1 cellular context compared by ENCODE assay signal in the genomic region with DNA sequence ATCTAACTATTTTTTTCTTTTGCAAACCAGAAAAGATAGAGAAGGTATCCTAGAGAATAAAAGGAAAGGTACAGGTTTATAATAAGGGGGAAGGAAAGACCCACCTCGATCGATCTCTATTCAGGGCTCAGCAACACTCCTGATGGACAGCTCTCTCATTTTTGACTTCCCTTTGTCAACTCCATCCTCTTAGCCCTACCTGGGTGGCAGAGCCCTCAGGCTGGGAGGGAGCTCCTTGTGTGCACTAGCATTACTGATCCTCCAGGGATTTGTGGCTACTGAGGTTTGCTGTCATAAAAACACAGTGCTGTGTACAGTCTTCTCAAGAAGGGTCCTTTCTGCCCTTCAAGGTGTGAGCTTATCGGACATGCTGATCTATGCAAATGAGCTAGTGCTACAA.
TF ChIP-seq lines count a peak whose summit lies in the region.

No MANE protein-coding gene starts in this region.

TF ChIP-seq in GM23338, 12 proteins besides CTCF, POLR2A, EP300 and RAD21 (continued from another document):
- TF ChIP-seq, protein P1, sequence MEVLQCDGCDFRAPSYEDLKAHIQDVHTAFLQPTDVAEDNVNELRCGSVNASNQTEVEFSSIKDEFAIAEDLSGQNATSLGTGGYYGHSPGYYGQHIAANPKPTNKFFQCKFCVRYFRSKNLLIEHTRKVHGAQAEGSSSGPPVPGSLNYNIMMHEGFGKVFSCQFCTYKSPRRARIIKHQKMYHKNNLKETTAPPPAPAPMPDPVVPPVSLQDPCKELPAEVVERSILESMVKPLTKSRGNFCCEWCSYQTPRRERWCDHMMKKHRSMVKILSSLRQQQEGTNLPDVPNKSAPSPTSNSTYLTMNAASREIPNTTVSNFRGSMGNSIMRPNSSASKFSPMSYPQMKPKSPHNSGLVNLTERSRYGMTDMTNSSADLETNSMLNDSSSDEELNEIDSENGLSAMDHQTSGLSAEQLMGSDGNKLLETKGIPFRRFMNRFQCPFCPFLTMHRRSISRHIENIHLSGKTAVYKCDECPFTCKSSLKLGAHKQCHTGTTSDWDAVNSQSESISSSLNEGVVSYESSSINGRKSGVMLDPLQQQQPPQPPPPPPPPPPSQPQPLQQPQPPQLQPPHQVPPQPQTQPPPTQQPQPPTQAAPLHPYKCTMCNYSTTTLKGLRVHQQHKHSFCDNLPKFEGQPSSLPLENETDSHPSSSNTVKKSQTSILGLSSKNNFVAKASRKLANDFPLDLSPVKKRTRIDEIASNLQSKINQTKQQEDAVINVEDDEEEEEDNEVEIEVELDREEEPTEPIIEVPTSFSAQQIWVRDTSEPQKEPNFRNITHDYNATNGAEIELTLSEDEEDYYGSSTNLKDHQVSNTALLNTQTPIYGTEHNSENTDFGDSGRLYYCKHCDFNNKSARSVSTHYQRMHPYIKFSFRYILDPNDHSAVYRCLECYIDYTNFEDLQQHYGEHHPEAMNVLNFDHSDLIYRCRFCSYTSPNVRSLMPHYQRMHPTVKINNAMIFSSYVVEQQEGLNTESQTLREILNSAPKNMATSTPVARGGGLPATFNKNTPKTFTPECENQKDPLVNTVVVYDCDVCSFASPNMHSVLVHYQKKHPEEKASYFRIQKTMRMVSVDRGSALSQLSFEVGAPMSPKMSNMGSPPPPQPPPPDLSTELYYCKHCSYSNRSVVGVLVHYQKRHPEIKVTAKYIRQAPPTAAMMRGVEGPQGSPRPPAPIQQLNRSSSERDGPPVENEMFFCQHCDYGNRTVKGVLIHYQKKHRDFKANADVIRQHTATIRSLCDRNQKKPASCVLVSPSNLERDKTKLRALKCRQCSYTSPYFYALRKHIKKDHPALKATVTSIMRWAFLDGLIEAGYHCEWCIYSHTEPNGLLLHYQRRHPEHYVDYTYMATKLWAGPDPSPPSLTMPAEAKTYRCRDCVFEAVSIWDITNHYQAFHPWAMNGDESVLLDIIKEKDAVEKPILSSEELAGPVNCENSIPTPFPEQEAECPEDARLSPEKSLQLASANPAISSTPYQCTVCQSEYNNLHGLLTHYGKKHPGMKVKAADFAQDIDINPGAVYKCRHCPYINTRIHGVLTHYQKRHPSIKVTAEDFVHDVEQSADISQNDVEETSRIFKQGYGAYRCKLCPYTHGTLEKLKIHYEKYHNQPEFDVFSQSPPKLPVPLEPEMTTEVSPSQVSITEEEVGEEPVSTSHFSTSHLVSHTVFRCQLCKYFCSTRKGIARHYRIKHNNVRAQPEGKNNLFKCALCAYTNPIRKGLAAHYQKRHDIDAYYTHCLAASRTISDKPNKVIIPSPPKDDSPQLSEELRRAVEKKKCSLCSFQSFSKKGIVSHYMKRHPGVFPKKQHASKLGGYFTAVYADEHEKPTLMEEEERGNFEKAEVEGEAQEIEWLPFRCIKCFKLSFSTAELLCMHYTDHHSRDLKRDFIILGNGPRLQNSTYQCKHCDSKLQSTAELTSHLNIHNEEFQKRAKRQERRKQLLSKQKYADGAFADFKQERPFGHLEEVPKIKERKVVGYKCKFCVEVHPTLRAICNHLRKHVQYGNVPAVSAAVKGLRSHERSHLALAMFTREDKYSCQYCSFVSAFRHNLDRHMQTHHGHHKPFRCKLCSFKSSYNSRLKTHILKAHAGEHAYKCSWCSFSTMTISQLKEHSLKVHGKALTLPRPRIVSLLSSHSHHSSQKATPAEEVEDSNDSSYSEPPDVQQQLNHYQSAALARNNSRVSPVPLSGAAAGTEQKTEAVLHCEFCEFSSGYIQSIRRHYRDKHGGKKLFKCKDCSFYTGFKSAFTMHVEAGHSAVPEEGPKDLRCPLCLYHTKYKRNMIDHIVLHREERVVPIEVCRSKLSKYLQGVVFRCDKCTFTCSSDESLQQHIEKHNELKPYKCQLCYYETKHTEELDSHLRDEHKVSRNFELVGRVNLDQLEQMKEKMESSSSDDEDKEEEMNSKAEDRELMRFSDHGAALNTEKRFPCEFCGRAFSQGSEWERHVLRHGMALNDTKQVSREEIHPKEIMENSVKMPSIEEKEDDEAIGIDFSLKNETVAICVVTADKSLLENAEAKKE (CRISPR knock-in tag; IDR thresholded peaks at IDR 0.05): no peak
